ENCODE assay signal across 20 cellular contexts in the genomic region with DNA sequence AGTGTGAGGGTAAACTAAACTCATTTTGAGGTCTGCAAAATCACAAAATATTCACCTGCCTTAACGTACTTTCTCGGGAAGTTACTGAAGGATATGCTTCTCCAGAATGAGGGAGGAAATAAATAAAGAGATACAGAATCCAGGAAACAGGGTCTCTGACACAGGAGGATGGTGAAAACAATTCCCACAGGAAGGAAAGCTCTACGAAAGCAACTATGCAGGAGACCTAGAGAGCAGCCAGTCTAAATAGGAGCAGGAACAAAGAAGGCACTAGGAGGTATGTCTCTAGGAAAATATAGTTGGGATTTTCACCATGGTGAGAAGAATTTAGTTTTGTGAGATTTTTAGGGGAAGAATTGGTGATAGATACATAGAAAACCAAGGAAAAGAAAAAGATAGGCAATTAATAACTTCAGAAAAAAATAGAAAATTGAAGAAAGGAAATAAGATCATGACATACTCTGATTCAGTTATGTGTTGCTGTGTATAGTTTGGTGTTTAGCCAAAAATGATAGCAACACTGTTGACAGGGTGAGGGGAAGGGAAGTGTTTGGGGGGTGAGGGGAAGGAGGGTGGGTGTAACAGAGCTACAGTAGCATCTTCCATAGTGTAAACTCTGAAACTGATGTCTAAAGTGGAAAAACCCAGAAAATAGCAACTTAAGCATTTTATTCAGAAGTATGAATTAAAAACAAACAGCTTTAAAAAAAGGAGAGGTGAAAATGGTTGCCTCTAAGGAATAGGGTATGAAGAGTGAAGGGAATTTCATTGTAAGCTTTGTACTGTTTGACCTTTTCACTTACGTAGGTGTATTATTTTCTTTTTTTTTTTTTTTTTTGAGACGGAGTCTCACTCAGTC. TPM values are rescaled to one million over a fixed set of nuclear protein-coding genes. Genes with fewer than 3 reads are reported as not detected.
"Had no signal": no experiment of that assay in that cellular context is flagged by ENCODE, and none has a peak within 500 bp of the region (broad histone marks: within the 10 kb centered on the region; RNA-seq: fewer than 3 reads in every experiment).

No MANE protein-coding gene starts in this region.

- ATAC-seq: activated naive CD4-positive, alpha-beta T cell treated with anti-CD3 and anti-CD28 coated beads, Interleukin-2, amount 50 U/mL, for 72 hours; activated T-cell treated with anti-CD3 and anti-CD28 coated beads, Interleukin-2, amount 50 U/mL, for 72 hours; effector memory CD8-positive, alpha-beta T cell; left lung; right cardiac atrium; stimulated activated naive CD8-positive, alpha-beta T cell treated with anti-CD3 and anti-CD28 coated beads, Interleukin-15, Interleukin-2, amounts not matched to agents 100 U/mL and 50 U/mL, for 24 hours had no signal

- H3K4me3 ChIP-seq: left lung, prostate gland, suprapubic skin, upper lobe of left lung had no signal

- H3K27me3 ChIP-seq: brain microvascular endothelial cell, left lung, suprapubic skin, upper lobe of left lung had no signal

- FAIRE-seq: keratinocyte had no signal

- H3K9me3 ChIP-seq: prostate gland, suprapubic skin, upper lobe of left lung had no signal

- DNase-seq: activated CD4-positive, alpha-beta T cell treated with anti-CD3 and anti-CD28 coated beads, Interleukin-2, amount 10 ng/mL, durations not matched to agents 7 days and 5 days; activated CD4-positive, CD25-positive, alpha-beta regulatory T cell; activated CD8-positive, alpha-beta memory T cell treated with anti-CD3 and anti-CD28 coated beads, Interleukin-2, amount 50 U/mL, for 48 hours; activated gamma-delta T cell; activated T-cell treated with anti-CD3 and anti-CD28 coated beads, Interleukin-2, amount 50 U/mL, for 72 hours; brain microvascular endothelial cell; effector memory CD8-positive, alpha-beta T cell; hippocampal formation; left lung; mesendoderm; occipital lobe; right cardiac atrium; stimulated activated naive CD8-positive, alpha-beta T cell treated with anti-CD3 and anti-CD28 coated beads, Interleukin-15, Interleukin-2, amounts not matched to agents 100 U/mL and 50 U/mL, for 24 hours; SW 1271 had no signal

- H3K27ac ChIP-seq: brain microvascular endothelial cell, left lung, prostate gland, suprapubic skin, upper lobe of left lung had no signal

- H3K36me3 ChIP-seq: brain microvascular endothelial cell, prostate gland, upper lobe of left lung had no signal

- H3K4me1 ChIP-seq: prostate gland had no signal

RNA-seq across cellular contexts. Expression of a gene that starts 9.8 kb away (rescaled TPM):
- total RNA-seq: epithelial cell of proximal tubule had no signal
